ENCODE assay signal across 8 cellular contexts in genomic region chr20:62640870-62641748, GRCh38. TPM values are rescaled to one million over a fixed set of nuclear protein-coding genes. Genes with fewer than 3 reads are reported as not detected.
DNase-seq lines count a peak whose midpoint lies in the region; ATAC-seq and TF ChIP-seq lines count a peak whose summit lies in the region.
"Had no signal": no experiment of that assay in that cellular context is flagged by ENCODE, and none has a peak within 500 bp of the region (broad histone marks: within the 10 kb centered on the region; RNA-seq: fewer than 3 reads in every experiment).

No MANE protein-coding gene starts in this region.

- H3K4me1 ChIP-seq in MM.1S (ENCODE audit: low read length) (peaks cover 30% of the 10 kb centered on the region), colonic mucosa (peaks cover 27% of the 10 kb centered on the region)

- peaks cover 64% of the 10 kb centered on the region for H3K27me3 Mint-ChIP-seq in progenitor cell of endocrine pancreas

- DNase-seq in GM12865 (ENCODE audit: low read depth) (no peak), MM.1S (no peak), colonic mucosa (no peak), progenitor cell of endocrine pancreas (ENCODE audit: low spot score, unreplicated experiment) (no peak), hypothalamus (lab: John Stamatoyannopoulos, UW) (no peak), left colon (no peak)

- no peaks in the 10 kb centered on the region for H4K20me1 ChIP-seq in MM.1S (ENCODE audit: insufficient read depth, low read length)

- H3K9me3 Mint-ChIP-seq in progenitor cell of endocrine pancreas (ENCODE audit: low read depth) = no peaks in the 10 kb centered on the region

- H3K4me3 Mint-ChIP-seq in progenitor cell of endocrine pancreas (ENCODE audit: low read depth) = peak overlapping the region; percentile 61

- no peak overlapping the region; the same call in 1 of the 2 replicates for H3K27ac ChIP-seq in MM.1S (ENCODE audit: low read length)
- H3K27ac ChIP-seq in colonic mucosa = peak overlapping the region; percentile 84

- H3F3A ChIP-seq in MM.1S (ENCODE audit: insufficient read depth, low read length) = peaks cover 12% of the 10 kb centered on the region; the same call in 1 of the 2 replicates

- H3K4me1 Mint-ChIP-seq in progenitor cell of endocrine pancreas (ENCODE audit: low read depth) = peaks cover 5% of the 10 kb centered on the region

- peak overlapping the region; percentile 93 for H3K4me2 ChIP-seq in MM.1S (ENCODE audit: low read depth, low read length)

- H3K79me2 ChIP-seq in MM.1S (ENCODE audit: low read length) = peaks cover 37% of the 10 kb centered on the region

- no peaks in the 10 kb centered on the region for H3K36me3 ChIP-seq in MM.1S (replicated peaks; ENCODE audit: insufficient read depth, low read length)
- H3K36me3 ChIP-seq in colonic mucosa = no peaks in the 10 kb centered on the region

- H3K4me3 ChIP-seq in GM12865 (ENCODE audit: low read depth, low read length) = peak overlapping the region; percentile 69
- H3K4me3 ChIP-seq in MM.1S (ENCODE audit: low read length) = peak overlapping the region; percentile 77
- peak overlapping the region; percentile 68 for H3K4me3 ChIP-seq in colonic mucosa

- H3K27ac Mint-ChIP-seq in progenitor cell of endocrine pancreas = no peak overlapping the region

- no peaks in the 10 kb centered on the region for H3K36me3 Mint-ChIP-seq in progenitor cell of endocrine pancreas (ENCODE audit: insufficient read depth)

- intact Hi-C loops in colonic mucosa (cut with DNase I) (no loop called here), left colon (cut with DNase I, micrococcal nuclease) (no loop called here)

- no peaks in the 10 kb centered on the region for H3K9me2 ChIP-seq in MM.1S (replicated peaks; ENCODE audit: insufficient read depth, low read length)

- peak overlapping the region; percentile 91 for H3K9ac ChIP-seq in MM.1S (ENCODE audit: low read length)
- peak overlapping the region in 1 of 2 donors; percentile 16 for H3K9ac ChIP-seq in colonic mucosa (ENCODE audit: low read depth in 2 of 2, low read length in 2 of 2)

- no peak for TF ChIP-seq CTCF in GM12865 (IDR thresholded peaks at IDR 0.05; ENCODE audit: insufficient read depth, low read depth, low read length, missing control alignments)
- TF ChIP-seq CTCF in MM.1S (IDR thresholded peaks at IDR 0.05; ENCODE audit: low read length) = no peak
- TF ChIP-seq CTCF in colonic mucosa (IDR thresholded peaks at IDR 0.05) = no peak
- TF ChIP-seq CTCF in progenitor cell of endocrine pancreas (IDR thresholded peaks at IDR 0.05; ENCODE audit: unreplicated experiment) = no peak

- H3K27me3 ChIP-seq in MM.1S (replicated peaks; ENCODE audit: insufficient read depth, low read length) = peaks cover 7% of the 10 kb centered on the region; the same call in 1 of the 2 replicates
- no peaks in the 10 kb centered on the region for H3K27me3 ChIP-seq in colonic mucosa

- ATAC-seq in HG02852 (IDR thresholded peaks at IDR 0.05; ENCODE audit: unreplicated experiment) (no peak), left colon (no peak)

- no peaks in the 10 kb centered on the region for H3K9me3 ChIP-seq in MM.1S (replicated peaks; ENCODE audit: insufficient read depth, low read length)
- no peaks in the 10 kb centered on the region for H3K9me3 ChIP-seq in colonic mucosa
- H3K9me3 ChIP-seq: left lung had no signal

- 0 out of 2 replicates have a peak overlapping the region, but pooled peaks have one; percentile 67 for H2AFZ ChIP-seq in MM.1S (ENCODE audit: low read length)

RNA-seq across cellular contexts. Expression of gene SLCO4A1, which starts 1.2 kb away (rescaled TPM):
- 10 to 100 TPM; 39.7 to 42.9 TPM for total RNA-seq in colonic mucosa
- 2.6 and 3.6 TPM in 2 replicates for total RNA-seq in progenitor cell of endocrine pancreas
- 10 to 100 TPM; 15.0 to 22.2 TPM for total RNA-seq in left colon
